1 cellular context compared by ENCODE assay signal in genomic region chr11:66278396-66279091, GRCh38.
TF ChIP-seq lines count a peak whose summit lies in the region.

No MANE protein-coding gene starts in this region.

TF ChIP-seq in endothelial cell of umbilical vein, 7 proteins besides CTCF, POLR2A, EP300 and RAD21:
- TF ChIP-seq POLR2AphosphoS5 (IDR thresholded peaks at IDR 0.05; ENCODE audit: insufficient read depth, low read depth, low read length) (no peak), MYC (IDR thresholded peaks at IDR 0.05; ENCODE audit: low read depth, low read length) (no peak), JUN (IDR thresholded peaks at IDR 0.05; ENCODE audit: borderline replicate concordance, insufficient read depth, insufficient read length, low read depth) (no peak), FOS (IDR thresholded peaks at IDR 0.05; ENCODE audit: borderline replicate concordance, insufficient read depth, low read length) (no peak), EZH2 (IDR thresholded peaks at IDR 0.05; ENCODE audit: borderline replicate concordance, low read depth, low read length, severe bottlenecking) (peak; percentile 25), GATA2 (IDR thresholded peaks at IDR 0.05; ENCODE audit: insufficient read depth, insufficient read length, low read depth, low read length) (no peak)
TF ChIP-seq in endothelial cell of umbilical vein: peak in this region for 1.
